7 cellular contexts compared by ENCODE assay signal in genomic region chr5:113293068-113293571, GRCh38.
A peak's percentile ranks its signal among the peaks of the same experiment; 100 is the strongest.
DNase-seq lines count a peak whose midpoint lies in the region; ATAC-seq and TF ChIP-seq lines count a peak whose summit lies in the region.

No MANE protein-coding gene starts in this region.

- H3K27me3 Mint-ChIP-seq in WTC11 (ENCODE audit: low read depth): peaks cover 11% of the 10 kb centered on the region

- peak overlapping the region; percentile 85 for H3K27ac Mint-ChIP-seq in WTC11

- H3K4me1 Mint-ChIP-seq in WTC11: peaks cover 62% of the 10 kb centered on the region

- under 1% methylated on average over 8 of the region's 8 CpGs for WGBS in HUES64

- H3K36me3 ChIP-seq in HUES64 (ENCODE audit: insufficient read depth, low read length) (no peaks in the 10 kb centered on the region), right atrium auricular region (no peaks in the 10 kb centered on the region)

- peaks cover 24% of the 10 kb centered on the region; the same call in 1 of the 2 replicates for H3K27me3 ChIP-seq in HUES64 (ENCODE audit: insufficient read depth, low read length)
- H3K27me3 ChIP-seq in right atrium auricular region: no peaks in the 10 kb centered on the region

- CTCF ChIA-PET in WTC11 (lab: Charles Lee): interaction anchor here (0.5 kb wide), 1 partner anchor 48 kb away, joined by 3 read pairs; no protein-coding TSS in a partner anchor

- peak; percentile 47 for ATAC-seq in WTC11
- no peak for ATAC-seq in HG03159 (IDR thresholded peaks at IDR 0.05; ENCODE audit: unreplicated experiment)
- ATAC-seq in GM19035 (IDR thresholded peaks at IDR 0.05; ENCODE audit: unreplicated experiment): no peak

- H3K27ac ChIP-seq in HUES64 (ENCODE audit: low read depth, low read length) (peak overlapping the region; percentile 82; the same call in 1 of the 2 replicates), right atrium auricular region (peak overlapping the region; percentile 85 to 93), skin epidermis (peak overlapping the region in 13 of 21 experiments; percentile 34 to 94 (median 86))

- no peaks in the 10 kb centered on the region for H3K9me3 Mint-ChIP-seq in WTC11

- no peaks in the 10 kb centered on the region for H3K36me3 Mint-ChIP-seq in WTC11

- peak overlapping the region; percentile 92 for H3K4me3 Mint-ChIP-seq in WTC11

- H3K9me3 ChIP-seq in HUES64 (ENCODE audit: insufficient read depth, low read depth, low read length): no peaks in the 10 kb centered on the region
- H3K9me3 ChIP-seq in right atrium auricular region: no peaks in the 10 kb centered on the region

- TF ChIP-seq CTCF in WTC11 (IDR thresholded peaks at IDR 0.05) (no peak), right atrium auricular region (IDR thresholded peaks at IDR 0.05) (no peak)

- H3K4me3 ChIP-seq in HUES64 (ENCODE audit: low read length): peak overlapping the region; percentile 90
- peak overlapping the region; percentile 83 to 88 for H3K4me3 ChIP-seq in right atrium auricular region
- H3K4me3 ChIP-seq in skin epidermis: peak overlapping the region; percentile 55 to 81 (median 69)

- POLR2A ChIA-PET in WTC11 (lab: Charles Lee): interaction anchor here (2.3 kb wide), 1 partner anchor 18 kb away, joined by 8 read pairs; no protein-coding TSS in a partner anchor

- H3K4me1 ChIP-seq in HUES64 (ENCODE audit: insufficient read depth, low read length) (peaks cover 57% of the 10 kb centered on the region), right atrium auricular region (peaks cover 0 to 33% of the 10 kb centered on the region in 2 donors)

- DNase-seq in WTC11 (ENCODE audit: low spot score) (peak; percentile 51), right atrium auricular region (ENCODE audit: low spot score) (no peak), T1000 (lab: John Stamatoyannopoulos, UW) (no peak)

- peak overlapping the region; percentile 66; the same call in 1 of the 2 replicates for H3K9ac ChIP-seq in HUES64 (ENCODE audit: low read depth, low read length)

TF ChIP-seq in WTC11, 78 proteins besides CTCF, POLR2A, EP300 and RAD21:
- TF ChIP-seq ESRRA (CRISPR knock-in tag; IDR thresholded peaks at IDR 0.05; ENCODE audit: borderline replicate concordance): no peak
- TF ChIP-seq ETV6 (CRISPR knock-in tag; IDR thresholded peaks at IDR 0.05): peak; percentile 32; the same call in 1 of the 2 replicates
- TF ChIP-seq ZNF423 (CRISPR knock-in tag; IDR thresholded peaks at IDR 0.05): peak; percentile 56; the same call in 1 of the 2 replicates
